8 cellular contexts compared by ENCODE assay signal in the genomic region with DNA sequence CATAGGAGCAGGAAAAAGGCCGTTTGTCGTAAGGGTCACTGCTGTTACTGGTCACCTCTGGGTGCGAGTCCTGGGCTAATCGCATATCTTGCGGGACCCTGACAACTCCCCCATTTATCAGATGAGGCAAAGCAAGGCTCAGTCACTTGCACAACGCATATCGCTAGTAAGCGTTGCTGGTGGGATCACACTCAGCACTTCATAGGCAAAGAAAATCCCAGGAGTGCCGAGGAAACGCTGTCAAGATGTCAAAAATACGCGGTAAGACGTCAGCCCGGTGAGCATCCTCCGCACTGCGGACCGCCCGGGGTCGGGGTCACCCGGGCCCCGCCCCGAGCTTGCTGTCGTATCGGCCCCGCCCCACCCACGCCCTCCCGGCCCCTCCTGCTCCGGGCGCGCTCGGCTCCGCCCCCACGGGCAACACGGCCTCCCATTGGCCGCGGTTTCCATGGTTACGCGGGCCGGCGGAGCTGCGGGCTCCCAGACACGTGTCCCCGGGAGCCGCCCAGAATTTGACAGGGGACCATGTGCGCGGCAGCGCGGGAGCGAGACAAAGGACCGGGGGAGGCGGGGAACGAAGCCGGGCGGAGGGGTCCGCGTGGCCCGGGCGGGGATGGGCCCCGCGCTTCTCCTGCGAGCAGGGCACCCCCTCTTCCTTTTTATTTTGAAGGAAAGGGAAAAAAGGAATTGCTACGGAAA.
DNase-seq lines count a peak whose midpoint lies in the region; ATAC-seq and TF ChIP-seq lines count a peak whose summit lies in the region.

No MANE protein-coding gene starts in this region.

- H3K4me1 ChIP-seq in gastrocnemius medialis (peaks cover 17 to 23% of the 10 kb centered on the region in 2 donors), aorta (ENCODE audit: control insufficient read depth in 1 of 2, insufficient read depth in 2 of 2, low read length in 2 of 2) (no peaks in the 10 kb centered on the region)

- intact Hi-C loops in gastrocnemius medialis (cut with DNase I; ENCODE audit: low total_unique reads) (loop anchor here (5.0 kb wide), 2 partner anchors 81 to 349 kb away; partner anchors contain the start of gene IER5L), aorta (cut with DNase I) (loop anchor here (5.0 kb wide), 1 partner anchor 59 kb away; no protein-coding TSS in a partner anchor)

- WGBS in aorta, 2 donors, result 10% methylated on average over 62 of the region's 62 CpGs

- H3K4me3 ChIP-seq in brain microvascular endothelial cell (ENCODE audit: low read depth, low read length) (peak overlapping the region; percentile 37), gastrocnemius medialis (peak overlapping the region; percentile 1 to 46 (median 32)), aorta (ENCODE audit: low read length in 2 of 2) (no peak overlapping the region)

- TF ChIP-seq CTCF in brain microvascular endothelial cell (IDR thresholded peaks at IDR 0.05; ENCODE audit: low read depth, low read length, missing control alignments) (no peak), gastrocnemius medialis (IDR thresholded peaks at IDR 0.05 in 4 of 5, conservative IDR thresholded peaks at IDR 0.05 in 1 of 5) (no peak)

- ATAC-seq in gastrocnemius medialis (peak; percentile 71 to 74), aorta (ENCODE audit: low FRiP score) (peak; percentile 86), GM19395 (IDR thresholded peaks at IDR 0.05; ENCODE audit: unreplicated experiment) (no peak)

- in situ Hi-C loops in brain microvascular endothelial cell (cut with HindIII; ENCODE audit: low pct_ligation_motif_present, low sequenced_read_pairs) (no loop called here), gastrocnemius medialis (cut with MboI; ENCODE audit: low sequenced_read_pairs in 4 of 4) (no loop called here)

- H3K27ac ChIP-seq in brain microvascular endothelial cell (no peak overlapping the region), gastrocnemius medialis (peak overlapping the region; percentile 34 to 71 (median 64)), aorta (ENCODE audit: low read depth in 1 of 2, low read length in 2 of 2) (no peak overlapping the region)

- no peak for TF ChIP-seq POLR2A in gastrocnemius medialis (IDR thresholded peaks at IDR 0.05)

- H3K27me3 ChIP-seq in brain microvascular endothelial cell (replicated peaks), result no peaks in the 10 kb centered on the region
- H3K27me3 ChIP-seq in gastrocnemius medialis, result peaks cover 8 to 23% (median 16%) of the 10 kb centered on the region in 3 donors
- H3K27me3 ChIP-seq in aorta (ENCODE audit: control insufficient read depth in 1 of 2, insufficient read depth in 2 of 2, low read length in 1 of 2), result no peaks in the 10 kb centered on the region

- DNase-seq in DMS53 treated with DMSO at 0.1 percent for 48 hours (lab: John Stamatoyannopoulos, UW; ENCODE audit: unreplicated experiment) (peak; percentile 57), LoVo (ENCODE audit: low spot score) (peak; percentile 30), UCSD-AML1 (lab: John Stamatoyannopoulos, UW; ENCODE audit: unreplicated experiment) (peak; percentile 91), brain microvascular endothelial cell (peak; percentile 83), iPS DF 4.7 (ENCODE audit: extremely low read depth, low spot score) (peak; percentile 76), gastrocnemius medialis (peak; percentile 66 to 79), aorta (peak; percentile 94 to 97)

- H3K36me3 ChIP-seq in brain microvascular endothelial cell (replicated peaks), result no peaks in the 10 kb centered on the region
- no peaks in the 10 kb centered on the region for H3K36me3 ChIP-seq in gastrocnemius medialis
- H3K36me3 ChIP-seq in aorta (ENCODE audit: control insufficient read depth in 1 of 2, insufficient read depth in 2 of 2, low read length in 1 of 2), result no peaks in the 10 kb centered on the region

- H3K9me3 ChIP-seq in gastrocnemius medialis (no peaks in the 10 kb centered on the region), aorta (ENCODE audit: control insufficient read depth, low read length) (no peaks in the 10 kb centered on the region)

Comparison
In these comparisons a context has a peak if more than half of its experiments do, and no peak if none do; other contexts are left out.
1. DNase-seq: peak in every context shown above with its lines; median percentile 96 in aorta; 91 in UCSD-AML1; 83 in brain microvascular endothelial cell; 76 in iPS DF 4.7; 72 in gastrocnemius medialis; 57 in DMS53 treated with DMSO at 0.1 percent for 48 hours; 30 in LoVo.
2. H3K27ac ChIP-seq: peak in gastrocnemius medialis (4 of 4); none in brain microvascular endothelial cell (single experiment) and aorta (0 of 2).
3. H3K4me3 ChIP-seq: peak in brain microvascular endothelial cell (single experiment) and gastrocnemius medialis (4 of 4); none in aorta (0 of 2).